In the genomic region with DNA sequence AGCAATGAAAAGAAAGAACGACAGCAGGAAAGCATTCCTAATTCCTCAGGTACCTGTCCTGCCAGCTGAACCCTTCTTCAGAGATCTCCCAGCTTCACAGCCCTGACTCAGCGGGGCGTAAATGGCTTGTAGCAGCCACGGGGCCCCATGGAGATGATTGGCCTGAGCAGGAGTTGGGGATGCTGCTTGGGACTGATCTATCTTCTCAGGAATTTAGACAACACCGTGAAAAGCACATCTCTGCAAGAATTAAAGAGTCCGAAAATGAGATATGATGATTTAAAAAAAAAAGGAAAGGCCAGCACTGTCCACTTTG, we compare ENCODE assay signal across 11 cellular contexts.
"Had no signal": no experiment of that assay in that cellular context is flagged by ENCODE, and none has a peak within 500 bp of the region (broad histone marks: within the 10 kb centered on the region; RNA-seq: fewer than 3 reads in every experiment).

No MANE protein-coding gene starts in this region.

- H3K4me3 ChIP-seq: ovary, stomach, testis had no signal

- DNase-seq: activated B cell treated with CpG ODN at 0.5 μM for 24 hours; activated CD4-positive, alpha-beta T cell treated with anti-CD3 and anti-CD28 coated beads for 48 hours; activated gamma-delta T cell treated with Interleukin-2 at 50 U/mL for 16 hours; activated naive CD8-positive, alpha-beta T cell treated with anti-CD3 and anti-CD28 coated beads, Interleukin-2, amount 10 ng/mL, durations not matched to agents 7 days and 5 days; brain microvascular endothelial cell; kidney; ovary; stimulated activated CD4-positive, alpha-beta T cell treated with anti-CD3 and anti-CD28 coated beads, Interleukin-1b, Interleukin-23, amount 100 ng/mL, for 48 hours; stomach; T-helper 17 cell; testis had no signal

- H3K9me3 ChIP-seq: ovary, stomach, testis had no signal

- ATAC-seq: T-helper 17 cell had no signal

- H3K27ac ChIP-seq: brain microvascular endothelial cell, ovary, stomach, testis had no signal

- H3K4me1 ChIP-seq: testis had no signal

- H3K36me3 ChIP-seq: brain microvascular endothelial cell, ovary, stomach had no signal

- H3K27me3 ChIP-seq: brain microvascular endothelial cell, ovary, testis had no signal
